8 cellular contexts compared by ENCODE assay signal in genomic region chr20:35664544-35665206, GRCh38. TPM values are rescaled to one million over a fixed set of nuclear protein-coding genes. Genes with fewer than 3 reads are reported as not detected.
A peak's percentile ranks its signal among the peaks of the same experiment; 100 is the strongest.
DNase-seq lines count a peak whose midpoint lies in the region; ATAC-seq and TF ChIP-seq lines count a peak whose summit lies in the region.

Gene CPNE1 (minus strand): TSS chr20:35664900. CDS start chr20:35632923, 31,977 bp downstream.
Gene RBM12 (minus strand): TSS chr20:35664900. CDS start chr20:35655322, 9,578 bp downstream.

- no peaks in the 10 kb centered on the region for H3K27me3 ChIP-seq in CD4-positive, alpha-beta memory T cell (ENCODE audit: insufficient read depth, low read length)
- H3K27me3 ChIP-seq in lung (ENCODE audit: control insufficient read depth, insufficient read depth) = no peaks in the 10 kb centered on the region

- POLR2A ChIA-PET in CD4-positive, alpha-beta memory T cell (lab: Charles Lee; ENCODE audit: partially characterized antibody) = interaction anchor here (0.7 to 4.5 kb wide), 32 partner anchors 9 to 518 kb away, joined by 3 to 106 read pairs (median 5); partner anchors contain the start of genes CEP250, EDEM2, ERGIC3 and NFS1

- DNase-seq in CD4-positive, alpha-beta memory T cell = peak; percentile 94 to 95 (median 95)
- peak; percentile 70 for DNase-seq in HS-5 (ENCODE audit: low read depth)
- peak; percentile 59 for DNase-seq in NK-92 (lab: John Stamatoyannopoulos, UW; ENCODE audit: unreplicated experiment)
- peak; percentile 83 for DNase-seq in activated CD8-positive, alpha-beta memory T cell treated with anti-CD3 and anti-CD28 coated beads for 1 hour (ENCODE audit: extremely low read depth in 1 of 2, low read depth in 1 of 2)
- peak; percentile 88 for DNase-seq in effector CD4-positive, alpha-beta T cell
- DNase-seq in lung (ENCODE audit: low spot score) = peak; percentile 92
- DNase-seq in stimulated activated CD4-positive, alpha-beta T cell treated with anti-CD3 and anti-CD28 coated beads, TNF-alpha, amount 100 ng/mL, for 24 hours (ENCODE audit: low read depth in 3 of 3) = peak; percentile 89 to 91 (median 91)

- TF ChIP-seq CTCF in lung (IDR thresholded peaks at IDR 0.05; ENCODE audit: control extremely low read depth, extremely low read depth) = no peak

- peaks cover 10% of the 10 kb centered on the region for H3K36me3 ChIP-seq in CD4-positive, alpha-beta memory T cell (ENCODE audit: insufficient read depth, low read length)
- H3K36me3 ChIP-seq in lung (ENCODE audit: control insufficient read depth in 2 of 2, insufficient read depth in 2 of 2, low read length in 2 of 2) = peaks cover 6 to 7% of the 10 kb centered on the region in 2 donors

- H3K27ac Mint-ChIP-seq in CD4-positive, alpha-beta memory T cell = peak within 1 kb of the TSS; percentile 95 to 100 (median 99)

- H3K36me3 Mint-ChIP-seq in CD4-positive, alpha-beta memory T cell = peaks cover 13 to 22% of the 10 kb centered on the region in 2 donors

- peaks cover 0 to 51% (median 36%) of the 10 kb centered on the region in 4 donors for H3K4me1 Mint-ChIP-seq in CD4-positive, alpha-beta memory T cell

- H3K27me3 Mint-ChIP-seq in CD4-positive, alpha-beta memory T cell = no peaks in the 10 kb centered on the region

- H3K9me3 Mint-ChIP-seq in CD4-positive, alpha-beta memory T cell = no peaks in the 10 kb centered on the region

- peak within 1 kb of the TSS; percentile 88 to 98 (median 97) for H3K4me3 Mint-ChIP-seq in CD4-positive, alpha-beta memory T cell

- H3K9me3 ChIP-seq in CD4-positive, alpha-beta memory T cell (ENCODE audit: control insufficient read depth in 1 of 2, low read length in 2 of 2) = no peaks in the 10 kb centered on the region
- no peaks in the 10 kb centered on the region for H3K9me3 ChIP-seq in lung (ENCODE audit: control insufficient read depth in 2 of 2, insufficient read depth in 1 of 2, low read length in 1 of 2)

- peaks cover 49% of the 10 kb centered on the region for H3K4me1 ChIP-seq in CD4-positive, alpha-beta memory T cell (ENCODE audit: insufficient read depth, low read length)
- peaks cover 3 to 15% of the 10 kb centered on the region in 2 donors for H3K4me1 ChIP-seq in lung (ENCODE audit: control insufficient read depth in 2 of 2, insufficient read depth in 2 of 2, low read length in 2 of 2)

- H3K27ac ChIP-seq in CD4-positive, alpha-beta memory T cell (ENCODE audit: low read depth, low read length) = peak within 1 kb of the TSS; percentile 99
- H3K27ac ChIP-seq in lung (ENCODE audit: low read depth in 1 of 2, low read length in 1 of 2) = peak within 1 kb of the TSS; percentile 94 to 99

- intact Hi-C loops in CD4-positive, alpha-beta memory T cell (cut with micrococcal nuclease) = loop anchor here (1.0 to 5.0 kb wide), 5 partner anchors 35 to 288 kb away; partner anchors contain the start of genes NFS1, RBM39, ROMO1 and SCAND1

- WGBS in lung, 2 donors = 1% methylated on average over 57 of the region's 57 CpGs

- peak; percentile 79 for ATAC-seq in GM19463 (IDR thresholded peaks at IDR 0.05; ENCODE audit: unreplicated experiment)
- ATAC-seq in lung (ENCODE audit: insufficient read depth, low FRiP score) = peak; percentile 95

- H3K4me3 ChIP-seq in CD4-positive, alpha-beta memory T cell (ENCODE audit: low read length in 2 of 2) = peak within 1 kb of the TSS; percentile 98 to 99
- H3K4me3 ChIP-seq in lung = peak within 1 kb of the TSS; percentile 93

- CTCF ChIA-PET in CD4-positive, alpha-beta memory T cell (lab: Charles Lee; ENCODE audit: partially characterized antibody) = interaction anchor here (0.7 to 3.1 kb wide), 4 partner anchors 45 to 290 kb away, joined by 3 to 22 read pairs (median 7); partner anchors contain the start of gene SCAND1

RNA-seq across cellular contexts. Expression of gene CPNE1, which starts in this region (rescaled TPM):
- total RNA-seq in CD4-positive, alpha-beta memory T cell = 100 to 1,000 TPM; 316 to 353 TPM
- polyA plus RNA-seq in CD4-positive, alpha-beta memory T cell = 100 to 1,000 TPM; 305 to 343 TPM
- total RNA-seq in lung = 100 to 1,000 TPM in 1 of 2 donors, 10 to 100 TPM in 1; 91.9 to 180 TPM
- 100 to 1,000 TPM; 119 to 161 TPM for polyA plus RNA-seq in lung

RNA-seq across cellular contexts. Expression of gene RBM12, which starts in this region (rescaled TPM):
- total RNA-seq in CD4-positive, alpha-beta memory T cell = 100 to 1,000 TPM; 129 to 138 TPM
- polyA plus RNA-seq in CD4-positive, alpha-beta memory T cell = 10 to 100 TPM; 29.9 to 52.8 TPM
- 10 to 100 TPM; 59.2 to 75.0 TPM for total RNA-seq in lung
- polyA plus RNA-seq in lung = 10 to 100 TPM in 1 of 2 donors, 1 to 10 TPM in 1; 9.5 to 19.6 TPM

Comparison
In these comparisons a context has a peak if more than half of its experiments do, and no peak if none do; other contexts are left out.
1. Peak in every context shown above with its lines: DNase-seq, ATAC-seq, H3K4me3 ChIP-seq and H3K27ac ChIP-seq.